Comparison of ENCODE assay signal across 1 cellular context in genomic region chr18:22452226-22452668, GRCh38.
TF ChIP-seq lines count a peak whose summit lies in the region.

No MANE protein-coding gene starts in this region.

TF ChIP-seq in K562, 482 proteins besides CTCF, POLR2A, EP300 and RAD21 (continued from another document and continues in another):
- peak; percentile 55 for TF ChIP-seq ZBTB40 (IDR thresholded peaks at IDR 0.05)
- TF ChIP-seq ZBTB40 (CRISPR knock-in tag; IDR thresholded peaks at IDR 0.05), result no peak
- TF ChIP-seq TAL1 (IDR thresholded peaks at IDR 0.05), result peak; percentile 35; the same call in 1 of the 2 replicates
- no peak for TF ChIP-seq PBX2 (CRISPR knock-in tag; IDR thresholded peaks at IDR 0.05; ENCODE audit: low read depth)
- TF ChIP-seq PBX2 (tag; conservative IDR thresholded peaks at IDR 0.05; ENCODE audit: low read depth), result peak; percentile 46
- no peak for TF ChIP-seq ZNF217 (CRISPR knock-in tag; IDR thresholded peaks at IDR 0.05)
- no peak for TF ChIP-seq BCLAF1 (IDR thresholded peaks at IDR 0.05; ENCODE audit: borderline replicate concordance in 1 of 2, control insufficient read depth in 1 of 2, low read depth in 2 of 2, low read length in 1 of 2)
- TF ChIP-seq SIRT6 (IDR thresholded peaks at IDR 0.05; ENCODE audit: low read depth, low read length), result no peak
- TF ChIP-seq ZBTB1 (CRISPR knock-in tag; IDR thresholded peaks at IDR 0.05; ENCODE audit: borderline replicate concordance, low read depth), result no peak
- no peak; the same call in 1 of the 2 replicates for TF ChIP-seq MAFF (IDR thresholded peaks at IDR 0.05; ENCODE audit: low read length)
- TF ChIP-seq DPF2 (IDR thresholded peaks at IDR 0.05), result peak; percentile 74
- no peak for TF ChIP-seq KLF1 (tag; IDR thresholded peaks at IDR 0.05)
- TF ChIP-seq MAZ (CRISPR knock-in tag; conservative IDR thresholded peaks at IDR 0.05 in 1 of 2, IDR thresholded peaks at IDR 0.05 in 1 of 2), result no peak
- TF ChIP-seq KAT2B (IDR thresholded peaks at IDR 0.05; ENCODE audit: low read depth, low read length), result no peak
- TF ChIP-seq ZNF444 (CRISPR knock-in tag; IDR thresholded peaks at IDR 0.05), result no peak
- TF ChIP-seq BRD4 (IDR thresholded peaks at IDR 0.05), result no peak
- no peak for TF ChIP-seq ZNF584 (CRISPR knock-in tag; IDR thresholded peaks at IDR 0.05; ENCODE audit: low read depth)
- TF ChIP-seq MYNN (IDR thresholded peaks at IDR 0.05), result no peak
- no peak for TF ChIP-seq MYNN (CRISPR knock-in tag; IDR thresholded peaks at IDR 0.05)
- no peak for TF ChIP-seq ZNF280A (IDR thresholded peaks at IDR 0.05; ENCODE audit: low read depth, partially characterized antibody)
- peak; percentile 4; the same call in 1 of the 2 replicates for TF ChIP-seq ZBTB7A (IDR thresholded peaks at IDR 0.05; ENCODE audit: borderline replicate concordance, control insufficient read depth, low read depth, low read length)
- no peak for TF ChIP-seq HMG20B (CRISPR knock-in tag; IDR thresholded peaks at IDR 0.05)
- no peak for TF ChIP-seq NR4A1 (CRISPR knock-in tag; IDR thresholded peaks at IDR 0.05)
- no peak for TF ChIP-seq NR4A1 (tag; IDR thresholded peaks at IDR 0.05)
- no peak for TF ChIP-seq ZC3H4 (CRISPR knock-in tag; IDR thresholded peaks at IDR 0.05; ENCODE audit: borderline replicate concordance)
- no peak for TF ChIP-seq ARID3A (IDR thresholded peaks at IDR 0.05; ENCODE audit: borderline replicate concordance, low read depth, low read length)
- TF ChIP-seq RCOR1 (IDR thresholded peaks at IDR 0.05; ENCODE audit: borderline replicate concordance in 1 of 2, low read depth in 2 of 2, low read length in 2 of 2), result no peak
- TF ChIP-seq SAP30 (IDR thresholded peaks at IDR 0.05; ENCODE audit: borderline replicate concordance, insufficient read depth, low read depth, low read length, poor library complexity, severe bottlenecking), result no peak
- TF ChIP-seq YBX1 (IDR thresholded peaks at IDR 0.05), result no peak
- no peak for TF ChIP-seq XRCC3 (IDR thresholded peaks at IDR 0.05)
- peak; percentile 53 for TF ChIP-seq ARID1B (IDR thresholded peaks at IDR 0.05)
- TF ChIP-seq MEIS2 (IDR thresholded peaks at IDR 0.05; ENCODE audit: partially characterized antibody), result peak; percentile 59
- no peak for TF ChIP-seq XRCC4 (IDR thresholded peaks at IDR 0.05; ENCODE audit: extremely low read depth, insufficient read depth, insufficient read length)
- TF ChIP-seq ZNF512 (tag; IDR thresholded peaks at IDR 0.05), result peak; percentile 75
- no peak for TF ChIP-seq ZNF140 (CRISPR knock-in tag; IDR thresholded peaks at IDR 0.05)
- no peak for TF ChIP-seq ZNF224 (CRISPR knock-in tag; IDR thresholded peaks at IDR 0.05)
- no peak for TF ChIP-seq ZBTB33 (CRISPR knock-in tag; IDR thresholded peaks at IDR 0.05)
- TF ChIP-seq NFRKB (IDR thresholded peaks at IDR 0.05; ENCODE audit: low read depth), result 0 out of 2 replicates have a peak, but pooled peaks have one; percentile 56
- TF ChIP-seq CC2D1A (IDR thresholded peaks at IDR 0.05), result no peak
- peak; percentile 59 for TF ChIP-seq CBFA2T3 (IDR thresholded peaks at IDR 0.05)
- no peak for TF ChIP-seq BRD9 (IDR thresholded peaks at IDR 0.05; ENCODE audit: low read depth, partially characterized antibody)
- no peak for TF ChIP-seq SMAD4 (CRISPR knock-in tag; conservative IDR thresholded peaks at IDR 0.05)
